Comparison of ENCODE assay signal across 35 cellular contexts in genomic region chr20:54897787-54898186, GRCh38.
"Had no signal": no experiment of that assay in that cellular context is flagged by ENCODE, and none has a peak within 500 bp of the region (broad histone marks: within the 10 kb centered on the region; RNA-seq: fewer than 3 reads in every experiment).

No MANE protein-coding gene starts in this region.

- FAIRE-seq: RCC 7860 had no signal

- H3K9me3 ChIP-seq: MG63 had no signal

- H3K27me3 ChIP-seq: MG63, SJCRH30 had no signal

- H3K27ac ChIP-seq: PC-9, RWPE1, SJCRH30, SK-N-MC had no signal

- H3K4me3 ChIP-seq: MG63, PC-9, SJCRH30, SK-N-MC had no signal

- H2AFZ ChIP-seq: PC-9 had no signal

- H3K4me2 ChIP-seq: PC-9 had no signal

- DNase-seq: Kasumi-1, MG63, NCI-H1048, NCI-H1092 treated with DMSO at 0.1 percent for 48 hours, NCI-H1105 treated with DMSO at 0.1 percent for 48 hours, NCI-H1417, NCI-H1436, NCI-H146, NCI-H1694, NCI-H187, NCI-H1930, NCI-H2029 treated with DMSO at 0.1 percent for 48 hours, NCI-H2081 treated with DMSO at 0.1 percent for 48 hours, NCI-H2107, NCI-H2171, NCI-H226, NCI-H446 treated with DMSO at 0.1 percent for 48 hours, NCI-H510A, NCI-H524, NCI-H526, NCI-H69, NCI-H748 treated with DMSO at 0.1 percent for 48 hours, NCI-H82, PC-9, SHP77, SIG-M5, SW 1271, T-helper 1 cell had no signal

- H3K4me1 ChIP-seq: SJCRH30 had no signal

- H3K36me3 ChIP-seq: MG63, SJCRH30 had no signal

- ATAC-seq: Panc1, Right ventricle myocardium inferior, SK-N-SH treated with all-trans-retinoic acid at 6 μM for 48 hours had no signal
